In genomic region chr1:243917177-243917862, GRCh38 we compare ENCODE assay signal across 8 cellular contexts.
DNase-seq lines count a peak whose midpoint lies in the region; ATAC-seq, FAIRE-seq and TF ChIP-seq lines count a peak whose summit lies in the region.

No MANE protein-coding gene starts in this region.

- H3K4me3 ChIP-seq in ACC112 (ENCODE audit: low read depth, low read length), result peak overlapping the region; percentile 79
- peak overlapping the region; percentile 47 for H3K4me3 ChIP-seq in H7 (ENCODE audit: insufficient read depth, low read depth, low read length)
- H3K4me3 ChIP-seq in choroid plexus epithelial cell (ENCODE audit: low read depth, low read length), result peak overlapping the region; percentile 50
- H3K4me3 ChIP-seq in kidney epithelial cell (ENCODE audit: low read depth, low read length), result peak overlapping the region; percentile 43
- peak overlapping the region in 1 of 2 donors; percentile 33 for H3K4me3 ChIP-seq in small intestine (ENCODE audit: low read depth in 1 of 2, low read length in 2 of 2)

- H2AFZ ChIP-seq in ACC112 (ENCODE audit: low read length, unreplicated experiment), result peak overlapping the region; percentile 71

- peaks cover 61% of the 10 kb centered on the region for H3K27me3 Mint-ChIP-seq in T-helper 17 cell

- H3K27ac ChIP-seq in ACC112 (ENCODE audit: low read depth, low read length) (peak overlapping the region; percentile 45), small intestine (ENCODE audit: low read depth in 1 of 2, low read length in 1 of 2) (no peak overlapping the region)

- H3K79me2 ChIP-seq in ACC112 (ENCODE audit: control insufficient read depth, insufficient read depth, low read length, unreplicated experiment), result no peaks in the 10 kb centered on the region

- peak; percentile 86 for DNase-seq in H7
- DNase-seq in T-helper 17 cell, result no peak
- DNase-seq in choroid plexus epithelial cell (ENCODE audit: low read depth), result peak; percentile 82
- no peak for DNase-seq in kidney epithelial cell (ENCODE audit: low read depth)
- DNase-seq in small intestine, result peak; percentile 9
- DNase-seq in OCI-M1 (lab: John Stamatoyannopoulos, UW), result no peak

- H3K27me3 ChIP-seq in ACC112 (ENCODE audit: insufficient read depth, low read length) (no peaks in the 10 kb centered on the region), H7 (ENCODE audit: control insufficient read depth, insufficient read depth, low read length) (peaks cover 33% of the 10 kb centered on the region), kidney epithelial cell (ENCODE audit: control insufficient read depth, insufficient read depth, low read length) (peaks cover 5% of the 10 kb centered on the region), small intestine (ENCODE audit: control insufficient read depth in 2 of 2, insufficient read depth in 2 of 2, low read length in 2 of 2) (peaks cover 2 to 3% of the 10 kb centered on the region in 2 donors)

- H3K36me3 ChIP-seq in ACC112 (ENCODE audit: insufficient read depth, low read length), result no peaks in the 10 kb centered on the region
- H3K36me3 ChIP-seq in H7 (replicated peaks; ENCODE audit: control insufficient read depth, insufficient read depth, low read length), result no peaks in the 10 kb centered on the region
- H3K36me3 ChIP-seq in kidney epithelial cell (ENCODE audit: control insufficient read depth, insufficient read depth, low read length), result no peaks in the 10 kb centered on the region
- H3K36me3 ChIP-seq in small intestine (ENCODE audit: control insufficient read depth in 2 of 2, insufficient read depth in 2 of 2, low read length in 2 of 2), result no peaks in the 10 kb centered on the region

- peak overlapping the region; percentile 71 for H3K27ac Mint-ChIP-seq in T-helper 17 cell

- 1 to 5% (median 2%) methylated on average over 58 of the region's 58 CpGs for WGBS in small intestine, 3 donors

- H3K4me3 Mint-ChIP-seq in T-helper 17 cell, result peak overlapping the region; percentile 93

- no peak for FAIRE-seq in small intestine (lab: Jason Lieb, UNC)

- peaks cover 3% of the 10 kb centered on the region for H3K36me3 Mint-ChIP-seq in T-helper 17 cell (ENCODE audit: low read depth)

- ATAC-seq in T-helper 17 cell (peak; percentile 39), GM18520 (IDR thresholded peaks at IDR 0.05; ENCODE audit: unreplicated experiment) (no peak)

- H3K4me1 ChIP-seq in ACC112 (ENCODE audit: control insufficient read depth, insufficient read depth, low read length, unreplicated experiment), result peaks cover 17% of the 10 kb centered on the region
- no peaks in the 10 kb centered on the region for H3K4me1 ChIP-seq in small intestine (ENCODE audit: control insufficient read depth in 2 of 2, insufficient read depth in 1 of 2, low read depth in 1 of 2, low read length in 1 of 2)

- H3K4me1 Mint-ChIP-seq in T-helper 17 cell, result peaks cover 20% of the 10 kb centered on the region

- peak; percentile 26 for TF ChIP-seq CTCF in choroid plexus epithelial cell (conservative IDR thresholded peaks at IDR 0.05; ENCODE audit: low read depth, low read length)
- peak; percentile 17 for TF ChIP-seq CTCF in kidney epithelial cell (IDR thresholded peaks at IDR 0.05; ENCODE audit: insufficient read depth, low read length, poor library complexity, severe bottlenecking)

- H3K9me3 ChIP-seq in T-helper 17 cell (ENCODE audit: control insufficient read depth, low read length, poor library complexity, severe bottlenecking) (peaks cover 4% of the 10 kb centered on the region), small intestine (ENCODE audit: control insufficient read depth, low read depth) (no peaks in the 10 kb centered on the region)

Comparison
In these comparisons a context has a peak if more than half of its experiments do, and no peak if none do; other contexts are left out.
1. DNase-seq: peak in H7 (single experiment), choroid plexus epithelial cell (single experiment) and small intestine (single experiment); none in T-helper 17 cell (0 of 3), kidney epithelial cell (single experiment) and OCI-M1 (single experiment).